1 cellular context compared by ENCODE assay signal in genomic region chr9:108477538-108478006, GRCh38.
TF ChIP-seq lines count a peak whose summit lies in the region.

No MANE protein-coding gene starts in this region.

TF ChIP-seq in A549, 52 proteins besides CTCF, POLR2A, EP300 and RAD21 (continued from another document):
- TF ChIP-seq CHD2 (IDR thresholded peaks at IDR 0.05; ENCODE audit: low read length, partially characterized antibody) = no peak
- TF ChIP-seq ELK1 (IDR thresholded peaks at IDR 0.05; ENCODE audit: low read depth, low read length) = no peak
- TF ChIP-seq SREBF2 (IDR thresholded peaks at IDR 0.05) = no peak
- TF ChIP-seq RARB (CRISPR knock-in tag; IDR thresholded peaks at IDR 0.05) = peak; percentile 49; the same call in 1 of the 2 replicates
- peak; percentile 96 for TF ChIP-seq JUNB (IDR thresholded peaks at IDR 0.05)
- no peak for TF ChIP-seq FOSB (CRISPR knock-in tag; IDR thresholded peaks at IDR 0.05)
- no peak for TF ChIP-seq TFCP2L1 (CRISPR knock-in tag; IDR thresholded peaks at IDR 0.05)
- no peak for TF ChIP-seq HDAC2 (IDR thresholded peaks at IDR 0.05)
- no peak for TF ChIP-seq MYC (IDR thresholded peaks at IDR 0.05; ENCODE audit: borderline replicate concordance, low read length)
- peak; percentile 51; the same call in 1 of the 2 replicates for TF ChIP-seq PBX3 (IDR thresholded peaks at IDR 0.05)
- no peak for TF ChIP-seq ZSCAN20 (CRISPR knock-in tag; IDR thresholded peaks at IDR 0.05)
- TF ChIP-seq JUN (IDR thresholded peaks at IDR 0.05) = peak; percentile 63 to 69; a peak in 4 of 5 replicates
- TF ChIP-seq EHF (CRISPR knock-in tag; IDR thresholded peaks at IDR 0.05) = no peak
- no peak for TF ChIP-seq ATOH8 (CRISPR knock-in tag; IDR thresholded peaks at IDR 0.05; ENCODE audit: low read depth)
- TF ChIP-seq USF2 (IDR thresholded peaks at IDR 0.05) = no peak
- TF ChIP-seq RNF2 (IDR thresholded peaks at IDR 0.05; ENCODE audit: borderline replicate concordance, low read depth) = no peak
- TF ChIP-seq EHMT2 (IDR thresholded peaks at IDR 0.05; ENCODE audit: low read depth) = no peak
- TF ChIP-seq HES2 (IDR thresholded peaks at IDR 0.05) = 0 out of 2 replicates have a peak, but pooled peaks have one; percentile 42
- TF ChIP-seq KDM5A (IDR thresholded peaks at IDR 0.05) = no peak
- TF ChIP-seq TP53 (CRISPR knock-in tag; IDR thresholded peaks at IDR 0.05) = no peak
- no peak for TF ChIP-seq POLR2AphosphoS2 (conservative IDR thresholded peaks at IDR 0.05; ENCODE audit: low read length)
- TF ChIP-seq ZFP36 (IDR thresholded peaks at IDR 0.05; ENCODE audit: borderline replicate concordance, partially characterized antibody) = no peak
- no peak for TF ChIP-seq REST (IDR thresholded peaks at IDR 0.05)
TF ChIP-seq in A549: peak in this region for 11.
